In the genomic region with DNA sequence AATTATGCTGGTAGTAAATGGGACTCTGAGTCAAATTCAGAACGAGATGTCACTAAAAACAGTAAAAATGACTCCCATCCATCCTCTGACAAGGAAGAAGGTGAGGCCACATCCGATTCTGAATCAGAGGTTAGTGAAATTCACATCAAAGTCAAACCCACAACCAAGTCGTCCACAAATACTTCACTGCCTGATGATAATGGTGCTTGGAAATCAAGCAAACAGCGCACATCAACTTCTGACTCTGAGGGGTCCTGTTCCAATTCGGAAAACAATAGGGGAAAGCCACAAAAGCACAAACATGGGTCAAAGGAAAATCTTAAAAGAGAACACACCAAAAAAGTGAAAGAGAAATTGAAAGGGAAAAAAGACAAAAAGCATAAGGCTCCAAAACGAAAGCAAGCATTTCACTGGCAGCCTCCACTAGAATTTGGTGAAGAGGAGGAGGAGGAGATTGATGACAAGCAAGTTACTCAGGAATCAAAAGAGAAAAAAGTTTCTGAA, we compare ENCODE assay signal across 14 cellular contexts. TPM values are rescaled to one million over a fixed set of nuclear protein-coding genes. Genes with fewer than 3 reads are reported as not detected.
DNase-seq lines count a peak whose midpoint lies in the region; ATAC-seq and TF ChIP-seq lines count a peak whose summit lies in the region.
"Had no signal": no experiment of that assay in that cellular context is flagged by ENCODE, and none has a peak within 500 bp of the region (broad histone marks: within the 10 kb centered on the region; RNA-seq: fewer than 3 reads in every experiment).

No MANE protein-coding gene starts in this region.

- no peak overlapping the region for H3K27ac ChIP-seq in A673 (ENCODE audit: low read depth, low read length, poor library complexity, severe bottlenecking)
- no peak overlapping the region for H3K27ac ChIP-seq in Karpas-422 (ENCODE audit: low read length)
- H3K27ac ChIP-seq: BLaER1 treated with 17β-estradiol and CSF1 and Interleukin-3, amounts not matched to agents 10 nM and 100 nM had no signal

- H3K27ac Mint-ChIP-seq in activated CD4-positive, alpha-beta memory T cell treated with anti-CD3 and anti-CD28 coated beads for 36 hours = no peak overlapping the region
- no peak overlapping the region for H3K27ac Mint-ChIP-seq in immature natural killer cell
- H3K27ac Mint-ChIP-seq: stimulated activated naive CD8-positive, alpha-beta T cell treated with anti-CD3 and anti-CD28 coated beads, Interleukin-15, Interleukin-2, amounts not matched to agents 100 ng/mL and 50 ng/mL, for 24 hours had no signal

- TF ChIP-seq CTCF in A673 (conservative IDR thresholded peaks at IDR 0.05; ENCODE audit: low read depth, low read length) = no peak

- H3K4me3 Mint-ChIP-seq in activated CD4-positive, alpha-beta memory T cell treated with anti-CD3 and anti-CD28 coated beads for 36 hours = no peak overlapping the region
- no peak overlapping the region for H3K4me3 Mint-ChIP-seq in immature natural killer cell
- H3K4me3 Mint-ChIP-seq: stimulated activated naive CD8-positive, alpha-beta T cell treated with anti-CD3 and anti-CD28 coated beads, Interleukin-15, Interleukin-2, amounts not matched to agents 100 ng/mL and 50 ng/mL, for 24 hours had no signal

- H3K4me2 ChIP-seq in Karpas-422 (ENCODE audit: low read depth, low read length, poor library complexity, severe bottlenecking) = no peak overlapping the region
- H3K4me2 ChIP-seq: BLaER1 treated with 17β-estradiol and CSF1 and Interleukin-3, amounts not matched to agents 10 nM and 100 nM had no signal

- H3K4me1 ChIP-seq in A673 (ENCODE audit: insufficient read depth, low read length, poor library complexity, severe bottlenecking) = no peaks in the 10 kb centered on the region
- no peaks in the 10 kb centered on the region for H3K4me1 ChIP-seq in Karpas-422 (ENCODE audit: low read length)

- H3K36me3 ChIP-seq in A673 (ENCODE audit: insufficient read depth, low read length, poor library complexity, severe bottlenecking) (peaks cover 77% of the 10 kb centered on the region), Karpas-422 (ENCODE audit: insufficient read depth, low read length) (peaks cover 83% of the 10 kb centered on the region)

- CTCF ChIA-PET in A673 (lab: Charles Lee) = no interaction called here
- CTCF ChIA-PET in activated CD4-positive, alpha-beta memory T cell treated with anti-CD3 and anti-CD28 coated beads for 36 hours (lab: Charles Lee) = interaction anchor here (0.9 to 2.9 kb wide), 6 partner anchors 9 to 66 kb away, joined by 3 to 11 read pairs (median 4); a partner anchor contains a TSS

- H3K79me2 ChIP-seq in Karpas-422 (ENCODE audit: low read length) = peaks cover 25% of the 10 kb centered on the region

- DNase-seq in A673 (ENCODE audit: low spot score) (no peak), immature natural killer cell (peak; percentile 35 to 44 (median 39)), left colon (no peak), NCI-H2227 treated with DMSO at 0.1 percent for 48 hours (lab: John Stamatoyannopoulos, UW) (no peak), Karpas-422 (no peak), NCI-H1105 treated with DMSO at 0.1 percent for 48 hours (lab: John Stamatoyannopoulos, UW) (no peak)
- DNase-seq in activated CD4-positive, alpha-beta memory T cell treated with anti-CD3 and anti-CD28 coated beads for 36 hours = peak; percentile 66
- DNase-seq: dermis blood vessel endothelial cell, NCI-H524 treated with DMSO at 0.1 percent for 48 hours had no signal

- H3K4me3 ChIP-seq in A673 (ENCODE audit: low read depth, low read length, poor library complexity, severe bottlenecking) = no peak overlapping the region
- H3K4me3 ChIP-seq in Karpas-422 (ENCODE audit: low read length) = no peak overlapping the region
- H3K4me3 ChIP-seq: BLaER1 treated with 17β-estradiol and CSF1 and Interleukin-3, amounts not matched to agents 10 nM and 100 nM had no signal

- peaks cover 12% of the 10 kb centered on the region for H4K20me1 ChIP-seq in Karpas-422 (ENCODE audit: insufficient read depth, low read depth, low read length)

- no peaks in the 10 kb centered on the region for H3K27me3 ChIP-seq in A673 (replicated peaks; ENCODE audit: insufficient read depth, low read depth, low read length, poor library complexity)
- no peaks in the 10 kb centered on the region for H3K27me3 ChIP-seq in Karpas-422 (ENCODE audit: low read length)
- H3K27me3 ChIP-seq: BLaER1 treated with 17β-estradiol and CSF1 and Interleukin-3, amounts not matched to agents 10 nM and 100 nM had no signal

- H3K9me3 Mint-ChIP-seq in activated CD4-positive, alpha-beta memory T cell treated with anti-CD3 and anti-CD28 coated beads for 36 hours = no peaks in the 10 kb centered on the region
- no peaks in the 10 kb centered on the region for H3K9me3 Mint-ChIP-seq in immature natural killer cell
- H3K9me3 Mint-ChIP-seq: stimulated activated naive CD8-positive, alpha-beta T cell treated with anti-CD3 and anti-CD28 coated beads, Interleukin-15, Interleukin-2, amounts not matched to agents 100 ng/mL and 50 ng/mL, for 24 hours had no signal

- H2AFZ ChIP-seq in Karpas-422 (ENCODE audit: low read length) = no peak overlapping the region

- no peaks in the 10 kb centered on the region for H3K27me3 Mint-ChIP-seq in activated CD4-positive, alpha-beta memory T cell treated with anti-CD3 and anti-CD28 coated beads for 36 hours
- H3K27me3 Mint-ChIP-seq in immature natural killer cell (ENCODE audit: low read depth in 3 of 3) = peaks cover 0 to 3% (median 0%) of the 10 kb centered on the region in 3 donors
- H3K27me3 Mint-ChIP-seq: stimulated activated naive CD8-positive, alpha-beta T cell treated with anti-CD3 and anti-CD28 coated beads, Interleukin-15, Interleukin-2, amounts not matched to agents 100 ng/mL and 50 ng/mL, for 24 hours had no signal

- no peaks in the 10 kb centered on the region for H3K9me3 ChIP-seq in A673 (ENCODE audit: low read depth, low read length, poor library complexity, severe bottlenecking)
- no peaks in the 10 kb centered on the region for H3K9me3 ChIP-seq in Karpas-422 (ENCODE audit: low read length)
- H3K9me3 ChIP-seq: BLaER1 treated with 17β-estradiol and CSF1 and Interleukin-3, amounts not matched to agents 10 nM and 100 nM had no signal

- peaks cover 34% of the 10 kb centered on the region for H3K36me3 Mint-ChIP-seq in activated CD4-positive, alpha-beta memory T cell treated with anti-CD3 and anti-CD28 coated beads for 36 hours
- H3K36me3 Mint-ChIP-seq in immature natural killer cell = peaks cover 12 to 35% (median 29%) of the 10 kb centered on the region in 3 donors

- H3K4me1 Mint-ChIP-seq in activated CD4-positive, alpha-beta memory T cell treated with anti-CD3 and anti-CD28 coated beads for 36 hours (ENCODE audit: low read depth) = peaks cover 23% of the 10 kb centered on the region
- H3K4me1 Mint-ChIP-seq in immature natural killer cell = peaks cover 5 to 9% of the 10 kb centered on the region in 2 donors

- POLR2A ChIA-PET in A673 (lab: Charles Lee; ENCODE audit: low non-redundant PET) = no interaction called here
- POLR2A ChIA-PET in activated CD4-positive, alpha-beta memory T cell treated with anti-CD3 and anti-CD28 coated beads for 36 hours (lab: Charles Lee) = no interaction called here

- no peak overlapping the region for H3K9ac ChIP-seq in Karpas-422 (ENCODE audit: low read length)

- intact Hi-C loops in A673 (cut with micrococcal nuclease; ENCODE audit: unreplicated experiment) (no loop called here), left colon (cut with DNase I, micrococcal nuclease) (no loop called here)
- intact Hi-C loops in activated CD4-positive, alpha-beta memory T cell treated with anti-CD3 and anti-CD28 coated beads for 36 hours (cut with micrococcal nuclease) = loop anchor here (1.0 to 2.0 kb wide), 7 partner anchors 34 to 136 kb away; a partner anchor contains a TSS

- no peaks in the 10 kb centered on the region for H3K9me2 ChIP-seq in Karpas-422 (replicated peaks; ENCODE audit: insufficient read depth, low read length)

- BruUV-seq in A673 (replicated peaks; lab: Mats Ljungman, UMichigan) = TSS peak; percentile 34

- ATAC-seq in GM21529 (IDR thresholded peaks at IDR 0.05; ENCODE audit: unreplicated experiment) = peak; percentile 61
- ATAC-seq in left colon = no peak

RNA-seq across cellular contexts. Expression of a gene that starts 15.1 kb away (rescaled TPM):
- 4.4 and 4.5 TPM in 2 replicates for total RNA-seq in A673 (2021)
- total RNA-seq in activated CD4-positive, alpha-beta memory T cell treated with anti-CD3 and anti-CD28 coated beads for 36 hours = 1 to 10 TPM; 1.0 to 1.1 TPM
- under 1 TPM in 2 of 3 donors, not detected in 1; 0.16 to 0.24 TPM for polyA plus RNA-seq in immature natural killer cell
- 10 to 100 TPM in 1 of 2 donors, 1 to 10 TPM in 1; 5.7 to 11.8 TPM for total RNA-seq in left colon
- 0.07 and 0.11 TPM in 2 replicates for total RNA-seq in Karpas-422 (2014; rRNA removed; shearing (Covaris generic); ENCODE audit: low replicate concordance)

RNA-seq across cellular contexts. Expression of a gene that starts 37.9 kb away (rescaled TPM):
- total RNA-seq in A673 (2021) (44.8 and 53.1 TPM in 2 replicates), left colon (10 to 100 TPM; 54.1 to 63.9 TPM)
- 10 to 100 TPM; 65.9 to 73.9 TPM for total RNA-seq in activated CD4-positive, alpha-beta memory T cell treated with anti-CD3 and anti-CD28 coated beads for 36 hours
- 10 to 100 TPM in 1 of 3 donors, 1 to 10 TPM in 2; 6.9 to 15.9 (median 7.4) TPM for polyA plus RNA-seq in immature natural killer cell
- 103 and 178 TPM in 2 replicates for total RNA-seq in Karpas-422 (2014; rRNA removed; shearing (Covaris generic); ENCODE audit: low replicate concordance)

RNA-seq across cellular contexts. Expression of a gene that starts 46.9 kb away (rescaled TPM):
- total RNA-seq in A673 (2021) (not detected in 2 replicates), left colon (not detected)
- not detected for total RNA-seq in activated CD4-positive, alpha-beta memory T cell treated with anti-CD3 and anti-CD28 coated beads for 36 hours
- polyA plus RNA-seq in immature natural killer cell = not detected
- not detected in 2 replicates for total RNA-seq in Karpas-422 (2014; rRNA removed; shearing (Covaris generic); ENCODE audit: low replicate concordance)
- total RNA-seq: mononuclear cell, SK-MEL-5 had no signal

RNA-seq across cellular contexts. Expression of a gene that starts 47.7 kb away (rescaled TPM):
- total RNA-seq in A673 (2021) (13.5 and 14.9 TPM in 2 replicates), left colon (10 to 100 TPM; 19.0 to 20.5 TPM)
- total RNA-seq in activated CD4-positive, alpha-beta memory T cell treated with anti-CD3 and anti-CD28 coated beads for 36 hours = 10 to 100 TPM; 58.0 to 59.3 TPM
- 100 to 1,000 TPM; 118 to 124 (median 123) TPM for polyA plus RNA-seq in immature natural killer cell
- 57.5 and 105 TPM in 2 replicates for total RNA-seq in Karpas-422 (2014; rRNA removed; shearing (Covaris generic); ENCODE audit: low replicate concordance)

RNA-seq across cellular contexts. Expression of a gene that starts 56.6 kb away (rescaled TPM):
- total RNA-seq in A673 (2021) (28.9 and 29.5 TPM in 2 replicates), left colon (10 to 100 TPM; 11.4 to 15.2 TPM)
- 10 to 100 TPM; 47.0 to 49.2 TPM for total RNA-seq in activated CD4-positive, alpha-beta memory T cell treated with anti-CD3 and anti-CD28 coated beads for 36 hours
- 10 to 100 TPM; 28.7 to 35.6 (median 30.8) TPM for polyA plus RNA-seq in immature natural killer cell
- total RNA-seq in Karpas-422 (2014; rRNA removed; shearing (Covaris generic); ENCODE audit: low replicate concordance) = 36.4 and 49.8 TPM in 2 replicates

Comparison
In these comparisons a context has a peak if more than half of its experiments do, and no peak if none do; other contexts are left out.
1. DNase-seq: peak in activated CD4-positive, alpha-beta memory T cell treated with anti-CD3 and anti-CD28 coated beads for 36 hours (single experiment) and immature natural killer cell (3 of 3); none in A673 (single experiment), left colon (0 of 2), NCI-H2227 treated with DMSO at 0.1 percent for 48 hours (single experiment), Karpas-422 (single experiment) and NCI-H1105 treated with DMSO at 0.1 percent for 48 hours (single experiment).